8 cellular contexts compared by ENCODE assay signal in the genomic region with DNA sequence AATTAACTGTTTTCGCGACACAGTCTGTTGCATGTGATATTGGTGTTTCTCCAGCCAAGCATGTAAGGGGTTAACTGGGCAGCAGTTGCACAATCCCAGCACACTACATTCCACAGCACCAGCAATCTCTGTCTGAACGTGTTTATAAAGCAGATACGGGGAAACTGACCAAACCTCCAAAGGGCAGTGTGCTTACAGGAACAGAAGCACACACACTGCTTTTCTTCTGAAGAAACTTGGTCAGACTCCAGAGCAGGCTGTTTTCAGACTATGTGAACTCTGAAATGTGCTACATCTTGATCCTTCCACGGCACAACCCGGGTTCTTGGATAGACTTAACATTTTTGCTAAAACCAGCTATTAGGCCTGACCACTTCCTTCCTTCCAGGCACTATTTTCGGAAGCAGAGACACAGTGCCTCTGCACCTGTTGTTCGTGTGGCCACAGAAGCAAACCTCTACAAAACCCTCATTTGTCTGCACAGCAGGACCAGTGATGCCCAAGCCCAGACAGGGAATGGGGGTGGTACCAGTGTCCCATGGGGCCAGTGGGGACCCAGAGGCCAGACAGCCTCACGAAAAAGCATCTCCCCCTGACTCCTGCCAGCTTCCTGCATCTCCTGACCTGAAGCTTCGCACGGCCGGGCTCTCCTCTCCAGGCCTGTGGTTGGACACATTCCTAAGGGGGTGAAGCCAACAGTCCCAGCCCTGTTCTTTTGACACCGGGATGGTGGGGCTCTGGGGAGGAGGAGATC.
DNase-seq lines count a peak whose midpoint lies in the region; ATAC-seq and TF ChIP-seq lines count a peak whose summit lies in the region.

No MANE protein-coding gene starts in this region.

- H3K36me3 Mint-ChIP-seq in progenitor cell of endocrine pancreas (ENCODE audit: insufficient read depth) = peaks cover 11% of the 10 kb centered on the region

- peak overlapping the region; percentile 96 for H3K27ac Mint-ChIP-seq in progenitor cell of endocrine pancreas

- H3K4me1 Mint-ChIP-seq in progenitor cell of endocrine pancreas (ENCODE audit: low read depth) = peaks cover 41% of the 10 kb centered on the region

- H3K9me3 Mint-ChIP-seq in progenitor cell of endocrine pancreas (ENCODE audit: low read depth) = no peaks in the 10 kb centered on the region

- H3K4me3 Mint-ChIP-seq in progenitor cell of endocrine pancreas (ENCODE audit: low read depth) = peak overlapping the region; percentile 10

- peak; percentile 83 for ATAC-seq in GM19452 (IDR thresholded peaks at IDR 0.05; ENCODE audit: unreplicated experiment)
- ATAC-seq in HG03457 (IDR thresholded peaks at IDR 0.05; ENCODE audit: unreplicated experiment) = peak; percentile 85

- H3K27me3 Mint-ChIP-seq in progenitor cell of endocrine pancreas = no peaks in the 10 kb centered on the region

- TF ChIP-seq CTCF in progenitor cell of endocrine pancreas (IDR thresholded peaks at IDR 0.05; ENCODE audit: unreplicated experiment) = no peak

- DNase-seq in EH (ENCODE audit: low read depth) (peak; percentile 92), SW 1271 (lab: John Stamatoyannopoulos, UW) (peak; percentile 12 to 46), fibroblast of peridontal ligament (ENCODE audit: extremely low read depth) (peak; percentile 97), progenitor cell of endocrine pancreas (ENCODE audit: low spot score, unreplicated experiment) (no peak), NCI-H774 (lab: John Stamatoyannopoulos, UW) (no peak), NCI-H1105 treated with DMSO at 0.1 percent for 48 hours (lab: John Stamatoyannopoulos, UW) (no peak)

Comparison
In these comparisons a context has a peak if more than half of its experiments do, and no peak if none do; other contexts are left out.
1. DNase-seq: peak in EH (single experiment), SW 1271 (2 of 2) and fibroblast of peridontal ligament (single experiment); none in progenitor cell of endocrine pancreas (single experiment), NCI-H774 (single experiment) and NCI-H1105 treated with DMSO at 0.1 percent for 48 hours (single experiment).